8 cellular contexts compared by ENCODE assay signal in genomic region chr5:32311404-32312193, GRCh38. TPM values are rescaled to one million over a fixed set of nuclear protein-coding genes. Genes with fewer than 3 reads are reported as not detected.
DNase-seq lines count a peak whose midpoint lies in the region; ATAC-seq and TF ChIP-seq lines count a peak whose summit lies in the region.

No MANE protein-coding gene starts in this region.

- H3K9me3 ChIP-seq in SJCRH30 (replicated peaks), result no peaks in the 10 kb centered on the region
- no peaks in the 10 kb centered on the region for H3K9me3 ChIP-seq in psoas muscle

- 33 to 38% (median 36%) methylated on average over 16 of the region's 16 CpGs for WGBS in psoas muscle, 3 donors

- H3K36me3 ChIP-seq in SJCRH30, result no peaks in the 10 kb centered on the region
- no peaks in the 10 kb centered on the region for H3K36me3 ChIP-seq in psoas muscle (ENCODE audit: insufficient read depth in 1 of 2, low read depth in 1 of 2)

- ATAC-seq in psoas muscle (no peak), GM21717 (IDR thresholded peaks at IDR 0.05; ENCODE audit: unreplicated experiment) (no peak)

- DNase-seq in GM20000 (ENCODE audit: low spot score) (peak; percentile 22), SJCRH30 (no peak), fibroblast of gingiva (ENCODE audit: low read depth) (peak; percentile 31), psoas muscle (no peak), superior temporal gyrus (ENCODE audit: extremely low spot score) (no peak), Ammon's horn (ENCODE audit: low spot score) (no peak)
- DNase-seq in central memory CD4-positive, alpha-beta T cell, result no peak

- TF ChIP-seq CTCF in GM20000 (IDR thresholded peaks at IDR 0.05; ENCODE audit: extremely low read depth, missing control alignments) (no peak), psoas muscle (IDR thresholded peaks at IDR 0.05) (no peak)

- H3K4me3 ChIP-seq in SJCRH30 (peak overlapping the region; percentile 75), psoas muscle (peak overlapping the region; percentile 96)

- H3K27me3 ChIP-seq in SJCRH30, result no peaks in the 10 kb centered on the region
- H3K27me3 ChIP-seq in psoas muscle (ENCODE audit: insufficient read depth in 3 of 3, low read length in 2 of 3), result no peaks in the 10 kb centered on the region

- intact Hi-C loops in psoas muscle (cut with DNase I), result loop anchor here in 1 of 2 donors (5.0 kb wide), 1 partner anchor 34 kb away; no protein-coding TSS in a partner anchor

- H3K27ac ChIP-seq in SJCRH30 (peak overlapping the region; percentile 20; the same call in 1 of the 2 replicates), psoas muscle (peak overlapping the region; percentile 100)

- H3K4me1 ChIP-seq in SJCRH30, result no peaks in the 10 kb centered on the region
- peaks cover 23% of the 10 kb centered on the region for H3K4me1 ChIP-seq in psoas muscle

RNA-seq across cellular contexts. Expression of gene MTMR12, which starts 1.1 kb away (rescaled TPM):
- total RNA-seq in SJCRH30 (2014; rRNA removed; shearing (Covaris generic)), result 19.8 and 19.9 TPM in 2 replicates
- 1 to 10 TPM; 8.2 to 8.9 (median 8.6) TPM for total RNA-seq in psoas muscle
- polyA plus RNA-seq in psoas muscle, result 1 to 10 TPM; 2.4 to 6.6 (median 6.6) TPM

Comparison
In these comparisons a context has a peak if more than half of its experiments do, and no peak if none do; other contexts are left out.
1. DNase-seq: peak in GM20000 (single experiment) and fibroblast of gingiva (single experiment); none in SJCRH30 (0 of 2), psoas muscle (0 of 2), central memory CD4-positive, alpha-beta T cell (single experiment), superior temporal gyrus (single experiment) and Ammon's horn (single experiment).